ENCODE assay signal across 1 cellular context in the genomic region with DNA sequence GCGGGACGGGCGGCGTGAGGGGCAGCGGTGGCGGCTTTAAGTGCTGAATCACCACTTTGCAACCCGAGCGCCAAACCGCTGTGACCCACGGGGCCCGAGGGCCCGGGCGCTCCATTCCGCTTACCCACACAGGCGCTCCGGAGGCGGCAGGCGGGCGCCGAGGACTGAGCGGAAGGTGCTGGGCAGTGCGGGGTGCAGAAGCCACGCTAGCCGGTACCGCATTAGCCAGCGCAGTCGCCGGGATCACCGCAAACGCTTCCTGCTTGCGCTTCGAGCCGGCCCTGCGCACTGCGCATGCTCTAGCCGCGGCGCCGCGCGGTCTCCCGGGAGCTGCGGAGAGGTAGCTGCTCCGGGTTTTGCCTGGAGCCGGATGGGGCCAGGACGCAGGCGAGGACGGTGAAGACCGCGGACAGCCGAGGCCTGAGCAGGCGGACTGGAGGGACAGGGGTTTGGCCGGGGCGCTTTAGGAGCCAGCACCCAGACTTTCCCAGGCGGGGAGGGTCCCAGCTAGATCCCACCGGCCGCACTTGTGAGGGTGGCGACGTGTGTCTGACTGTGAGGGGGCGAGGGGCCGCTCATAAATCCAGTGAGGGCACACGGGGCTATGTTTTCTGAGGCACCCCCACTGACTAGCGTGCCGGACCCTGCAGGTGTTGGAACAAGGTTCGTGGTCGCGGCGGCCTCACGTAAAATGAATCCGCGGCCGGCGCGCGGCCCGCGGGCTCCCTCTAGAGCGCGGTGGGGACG.
A peak's percentile ranks its signal among the peaks of the same experiment; 100 is the strongest.
TF ChIP-seq lines count a peak whose summit lies in the region.

A gene (minus strand): TSS at position 296 of the 747 bp plus-strand sequence. CDS start 74 bp downstream, at position 222.

TF ChIP-seq in Ishikawa, 13 proteins besides CTCF, POLR2A, EP300 and RAD21 (continued from another document):
- TF ChIP-seq TEAD4 (IDR thresholded peaks at IDR 0.05) (peak; percentile 11; the same call in 1 of the 2 replicates), CREB1 (IDR thresholded peaks at IDR 0.05; ENCODE audit: low read depth) (no peak), TCF12 (IDR thresholded peaks at IDR 0.05; ENCODE audit: low read depth) (peak; percentile 35; the same call in 1 of the 2 replicates), YY1 (IDR thresholded peaks at IDR 0.05; ENCODE audit: low read depth) (no peak), CEBPB (IDR thresholded peaks at IDR 0.05) (no peak; the same call in 1 of the 2 replicates)
- TF ChIP-seq, protein P1, sequence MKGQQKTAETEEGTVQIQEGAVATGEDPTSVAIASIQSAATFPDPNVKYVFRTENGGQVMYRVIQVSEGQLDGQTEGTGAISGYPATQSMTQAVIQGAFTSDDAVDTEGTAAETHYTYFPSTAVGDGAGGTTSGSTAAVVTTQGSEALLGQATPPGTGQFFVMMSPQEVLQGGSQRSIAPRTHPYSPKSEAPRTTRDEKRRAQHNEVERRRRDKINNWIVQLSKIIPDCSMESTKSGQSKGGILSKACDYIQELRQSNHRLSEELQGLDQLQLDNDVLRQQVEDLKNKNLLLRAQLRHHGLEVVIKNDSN (IDR thresholded peaks at IDR 0.05): peak; percentile 1; the same call in 1 of the 2 replicates
- TF ChIP-seq, protein P2, sequence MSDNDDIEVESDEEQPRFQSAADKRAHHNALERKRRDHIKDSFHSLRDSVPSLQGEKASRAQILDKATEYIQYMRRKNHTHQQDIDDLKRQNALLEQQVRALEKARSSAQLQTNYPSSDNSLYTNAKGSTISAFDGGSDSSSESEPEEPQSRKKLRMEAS (IDR thresholded peaks at IDR 0.05): peak; percentile 92
TF ChIP-seq in Ishikawa: peak in this region for 8.
